Comparison of ENCODE assay signal across 10 cellular contexts in genomic region chr16:1708083-1708767, GRCh38. TPM values are rescaled to one million over a fixed set of nuclear protein-coding genes. Genes with fewer than 3 reads are reported as not detected.
A peak's percentile ranks its signal among the peaks of the same experiment; 100 is the strongest.
DNase-seq lines count a peak whose midpoint lies in the region; ATAC-seq and TF ChIP-seq lines count a peak whose summit lies in the region.
"Had no signal": no experiment of that assay in that cellular context is flagged by ENCODE, and none has a peak within 500 bp of the region (broad histone marks: within the 10 kb centered on the region; RNA-seq: fewer than 3 reads in every experiment).

No MANE protein-coding gene starts in this region.

- H3K27me3 Mint-ChIP-seq in brain: peaks cover 5% of the 10 kb centered on the region
- H3K27me3 Mint-ChIP-seq in natural killer cell (ENCODE audit: low read depth in 2 of 2): peaks cover 0 to 3% of the 10 kb centered on the region in 2 donors

- H3K27ac Mint-ChIP-seq in brain (peak overlapping the region in 4 of 5 experiments; percentile 87 to 98 (median 96)), natural killer cell (peak overlapping the region; percentile 86 to 99)

- TF ChIP-seq CTCF in BE2C (IDR thresholded peaks at IDR 0.05; ENCODE audit: low read depth, low read length) (no peak), KMS-11 (conservative IDR thresholded peaks at IDR 0.05; ENCODE audit: low read depth, low read length) (no peak), brain (conservative IDR thresholded peaks at IDR 0.05) (no peak), natural killer cell (IDR thresholded peaks at IDR 0.05) (no peak)

- H3K4me1 ChIP-seq in BE2C: peaks cover 4% of the 10 kb centered on the region; the same call in 1 of the 2 replicates
- peaks cover 14% of the 10 kb centered on the region for H3K4me1 ChIP-seq in KMS-11 (ENCODE audit: low read depth, poor library complexity, severe bottlenecking)

- H3K36me3 Mint-ChIP-seq in brain (no peaks in the 10 kb centered on the region), natural killer cell (no peaks in the 10 kb centered on the region)

- H4K20me1 ChIP-seq in KMS-11 (ENCODE audit: insufficient read depth): no peaks in the 10 kb centered on the region

- H3K27ac ChIP-seq in KMS-11: no peak overlapping the region
- H3K27ac ChIP-seq: colonic mucosa had no signal

- peaks cover 46% of the 10 kb centered on the region for H3K79me2 ChIP-seq in KMS-11 (ENCODE audit: insufficient read depth, low read depth)

- DNase-seq in BE2C (no peak), natural killer cell (no peak), midbrain (lab: John Stamatoyannopoulos, UW) (no peak), DMS79 treated with DMSO at 0.1 percent for 48 hours (lab: John Stamatoyannopoulos, UW) (no peak), putamen (ENCODE audit: low spot score) (no peak)
- DNase-seq in activated effector memory CD4-positive, alpha-beta T cell treated with anti-CD3 and anti-CD28 coated beads, Interleukin-2, amount 50 U/mL, for 16 hours: no peak
- DNase-seq: colonic mucosa had no signal

- no peak overlapping the region for H2AFZ ChIP-seq in KMS-11 (ENCODE audit: low read depth)

- H3K9me3 Mint-ChIP-seq in brain: peaks cover 0 to 3% (median 2%) of the 10 kb centered on the region in 5 experiments
- no peaks in the 10 kb centered on the region for H3K9me3 Mint-ChIP-seq in natural killer cell

- intact Hi-C loops in natural killer cell (cut with micrococcal nuclease): loop anchor here (5.0 to 10.0 kb wide), 2 partner anchors 96 to 353 kb away; partner anchors contain the start of genes CRAMP1, GNPTG, IFT140 and TSR3

- no peaks in the 10 kb centered on the region for H3K27me3 ChIP-seq in BE2C
- H3K27me3 ChIP-seq in KMS-11 (ENCODE audit: insufficient read depth, low read depth): no peaks in the 10 kb centered on the region
- H3K27me3 ChIP-seq: colonic mucosa had no signal

- peak overlapping the region; percentile 87 to 99 (median 97) for H3K4me3 Mint-ChIP-seq in brain
- H3K4me3 Mint-ChIP-seq in natural killer cell: peak overlapping the region; percentile 85

- ATAC-seq in natural killer cell: peak in 2 of 3 donors; percentile 21 to 30

- no peaks in the 10 kb centered on the region for H3K9me3 ChIP-seq in BE2C
- H3K9me3 ChIP-seq: colonic mucosa, HAP-1 had no signal

- H3K4me1 Mint-ChIP-seq in brain (peaks cover 61% of the 10 kb centered on the region), natural killer cell (peaks cover 28 to 44% of the 10 kb centered on the region in 2 donors)

- H3K4me3 ChIP-seq in BE2C (ENCODE audit: low read depth, low read length) (peak overlapping the region; percentile 98), KMS-11 (IDR thresholded peaks at IDR 0.05; ENCODE audit: insufficient read depth, low read depth, low read length) (no peak overlapping the region)

- H3K36me3 ChIP-seq in BE2C (no peaks in the 10 kb centered on the region; the same call in 1 of the 2 replicates), KMS-11 (ENCODE audit: insufficient read depth) (no peaks in the 10 kb centered on the region)
- H3K36me3 ChIP-seq: colonic mucosa had no signal

- peak overlapping the region; percentile 97; the same call in 1 of the 2 replicates for H3K4me2 ChIP-seq in KMS-11

- H3K9ac ChIP-seq in KMS-11: no peak overlapping the region

RNA-seq across cellular contexts. Expression of gene MAPK8IP3, which starts 2.2 kb away (rescaled TPM):
- polyA plus RNA-seq in BE2C (2012; ENCODE audit: insufficient read depth, insufficient read length, low read depth): 156 TPM
- 83.0 TPM for polyA plus RNA-seq in brain (ENCODE audit: insufficient read depth, low read depth, low replicate concordance)
- 100 to 1,000 TPM; 272 to 291 (median 285) TPM for total RNA-seq in natural killer cell

RNA-seq across cellular contexts. Expression of gene JPT2, which starts 30.1 kb away (rescaled TPM):
- 57.5 TPM for polyA plus RNA-seq in BE2C (2012; ENCODE audit: insufficient read depth, insufficient read length, low read depth)
- polyA plus RNA-seq in brain (ENCODE audit: insufficient read depth, low read depth, low replicate concordance): 162 TPM
- total RNA-seq in natural killer cell: 10 to 100 TPM; 12.2 to 28.4 (median 14.2) TPM
